Comparison of ENCODE assay signal across 21 cellular contexts in the genomic region with DNA sequence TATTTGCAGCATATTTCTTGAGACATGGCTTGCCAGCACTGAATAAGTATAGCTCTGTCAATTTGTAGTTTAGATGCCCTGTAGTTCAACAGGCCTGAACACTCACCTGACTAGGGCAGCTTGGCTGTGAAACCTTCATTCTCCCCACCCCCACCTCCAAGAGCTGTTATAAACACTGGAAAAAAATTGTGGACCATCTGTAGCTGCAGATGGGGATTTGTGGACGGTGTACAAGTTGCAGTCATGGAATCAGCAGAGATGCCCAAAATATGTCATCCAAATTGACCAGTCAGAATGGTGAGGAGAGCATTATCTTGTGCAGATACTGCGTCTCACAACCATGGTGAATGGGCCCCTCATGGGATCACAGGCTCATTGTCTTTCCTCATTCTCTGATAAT.
"Had no signal": no experiment of that assay in that cellular context is flagged by ENCODE, and none has a peak within 500 bp of the region (broad histone marks: within the 10 kb centered on the region; RNA-seq: fewer than 3 reads in every experiment).

No MANE protein-coding gene starts in this region.

- H3K9me3 ChIP-seq: mucosa of descending colon, spleen, testis had no signal

- DNase-seq: cortex of kidney; effector CD8-positive, alpha-beta T cell; foreskin melanocyte; heart left ventricle; hypothalamus; islet precursor cell; mammary epithelial cell; mucosa of descending colon; naive thymus-derived CD8-positive, alpha-beta T cell; posterior cingulate gyrus; spleen; stimulated activated CD4-positive, alpha-beta T cell treated with anti-CD3 and anti-CD28 coated beads, Interleukin-15, amount 100 ng/mL, for 24 hours; stimulated activated CD4-positive, alpha-beta T cell treated with anti-CD3 and anti-CD28 coated beads, Interleukin-1b, Interleukin-23, amount 100 ng/mL, for 48 hours; stimulated activated CD4-positive, alpha-beta T cell treated with anti-CD3 and anti-CD28 coated beads, Interleukin-4, amount 100 ng/mL, for 24 hours; stimulated activated naive B cell treated with anti-CD40 and anti-IgM and Interleukin-4, amounts not matched to agents 10 μg/mL and 1 μg/mL and 100 μg/mL, for 72 hours; stimulated activated naive CD8-positive, alpha-beta T cell treated with anti-CD3 and anti-CD28 coated beads, Interleukin-15, amount 100 ng/mL, for 72 hours; testis had no signal

- H3K4me3 ChIP-seq: dorsolateral prefrontal cortex, heart left ventricle, mucosa of descending colon, spleen, testis, tibial nerve had no signal

- H3K27me3 ChIP-seq: dorsolateral prefrontal cortex, heart left ventricle, spleen, testis, tibial nerve had no signal

- H3K36me3 ChIP-seq: heart left ventricle, spleen, tibial nerve had no signal

- ATAC-seq: heart left ventricle; left lobe of liver; mucosa of descending colon; naive thymus-derived CD8-positive, alpha-beta T cell; sciatic nerve; stimulated activated naive B cell treated with anti-CD40 and anti-IgM and Interleukin-4, amounts not matched to agents 10 μg/mL and 1 μg/mL and 100 μg/mL, for 72 hours; stimulated activated naive CD8-positive, alpha-beta T cell treated with anti-CD3 and anti-CD28 coated beads, Interleukin-15, amount 100 ng/mL, for 72 hours had no signal

- H3K27ac ChIP-seq: heart left ventricle, spleen, testis, tibial nerve had no signal
